ENCODE assay signal across 1 cellular context in the genomic region with DNA sequence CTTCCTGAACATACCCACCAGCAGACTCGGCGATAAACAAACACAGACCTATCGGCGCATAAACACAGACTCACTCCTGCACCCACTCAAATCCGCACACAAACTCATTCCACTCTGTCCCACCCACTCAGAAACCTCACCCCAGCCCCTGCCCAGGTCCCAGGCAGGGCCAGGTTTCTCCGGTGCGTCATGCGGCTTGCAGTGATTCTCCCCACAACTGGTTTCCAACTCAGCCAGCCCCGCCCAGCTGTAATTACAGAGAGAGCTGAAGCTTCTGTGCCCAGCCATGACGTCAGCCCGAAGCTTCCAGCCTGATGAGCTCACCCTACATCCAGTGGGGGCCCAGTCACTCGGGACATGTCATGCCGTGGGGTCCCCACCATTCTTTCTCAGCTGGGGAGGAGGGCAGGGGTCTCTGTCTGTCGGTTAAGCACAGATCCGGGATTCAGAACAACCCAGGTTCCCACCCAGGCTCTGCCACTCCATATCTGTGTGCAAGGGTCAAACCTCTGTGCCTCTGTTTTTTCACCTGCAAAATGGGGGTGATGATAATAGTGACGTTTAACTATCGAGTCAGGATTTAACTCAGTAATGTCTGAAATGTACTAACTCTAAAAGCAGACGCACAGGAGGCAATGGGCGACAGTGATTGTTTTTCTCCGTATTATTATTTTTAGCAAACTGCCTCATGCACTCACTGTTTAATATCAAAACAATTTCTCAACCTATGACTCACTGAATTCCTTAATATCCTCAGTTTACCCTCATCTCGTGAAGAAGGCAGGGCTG.
TF ChIP-seq lines count a peak whose summit lies in the region.

No MANE protein-coding gene starts in this region.

TF ChIP-seq in HEK293, 187 proteins besides CTCF, POLR2A, EP300 and RAD21 (continued from another document and continues in another):
- TF ChIP-seq, protein P1, sequence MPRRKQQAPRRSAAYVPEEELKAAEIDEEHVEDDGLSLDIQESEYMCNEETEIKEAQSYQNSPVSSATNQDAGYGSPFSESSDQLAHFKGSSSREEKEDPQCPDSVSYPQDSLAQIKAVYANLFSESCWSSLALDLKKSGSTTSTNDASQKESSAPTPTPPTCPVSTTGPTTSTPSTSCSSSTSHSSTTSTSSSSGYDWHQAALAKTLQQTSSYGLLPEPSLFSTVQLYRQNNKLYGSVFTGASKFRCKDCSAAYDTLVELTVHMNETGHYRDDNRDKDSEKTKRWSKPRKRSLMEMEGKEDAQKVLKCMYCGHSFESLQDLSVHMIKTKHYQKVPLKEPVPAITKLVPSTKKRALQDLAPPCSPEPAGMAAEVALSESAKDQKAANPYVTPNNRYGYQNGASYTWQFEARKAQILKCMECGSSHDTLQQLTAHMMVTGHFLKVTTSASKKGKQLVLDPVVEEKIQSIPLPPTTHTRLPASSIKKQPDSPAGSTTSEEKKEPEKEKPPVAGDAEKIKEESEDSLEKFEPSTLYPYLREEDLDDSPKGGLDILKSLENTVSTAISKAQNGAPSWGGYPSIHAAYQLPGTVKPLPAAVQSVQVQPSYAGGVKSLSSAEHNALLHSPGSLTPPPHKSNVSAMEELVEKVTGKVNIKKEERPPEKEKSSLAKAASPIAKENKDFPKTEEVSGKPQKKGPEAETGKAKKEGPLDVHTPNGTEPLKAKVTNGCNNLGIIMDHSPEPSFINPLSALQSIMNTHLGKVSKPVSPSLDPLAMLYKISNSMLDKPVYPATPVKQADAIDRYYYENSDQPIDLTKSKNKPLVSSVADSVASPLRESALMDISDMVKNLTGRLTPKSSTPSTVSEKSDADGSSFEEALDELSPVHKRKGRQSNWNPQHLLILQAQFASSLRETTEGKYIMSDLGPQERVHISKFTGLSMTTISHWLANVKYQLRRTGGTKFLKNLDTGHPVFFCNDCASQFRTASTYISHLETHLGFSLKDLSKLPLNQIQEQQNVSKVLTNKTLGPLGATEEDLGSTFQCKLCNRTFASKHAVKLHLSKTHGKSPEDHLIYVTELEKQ (tag by site-specific recombination; IDR thresholded peaks at IDR 0.05; ENCODE audit: borderline replicate concordance): peak; percentile 36; the same call in 1 of the 2 replicates
- TF ChIP-seq KLF17 (tag by site-specific recombination; IDR thresholded peaks at IDR 0.05): peak; percentile 91
- peak; percentile 34; the same call in 1 of the 2 replicates for TF ChIP-seq ZNF223 (tag by site-specific recombination; IDR thresholded peaks at IDR 0.05)
- peak; percentile 75 for TF ChIP-seq KLF8 (tag by site-specific recombination; IDR thresholded peaks at IDR 0.05)
- TF ChIP-seq ZBTB11 (tag by site-specific recombination; conservative IDR thresholded peaks at IDR 0.05; ENCODE audit: low read depth): no peak
- peak; percentile 89 for TF ChIP-seq EGR2 (tag by site-specific recombination; IDR thresholded peaks at IDR 0.05; ENCODE audit: low read depth)
- TF ChIP-seq ZNF830 (tag by site-specific recombination; IDR thresholded peaks at IDR 0.05; ENCODE audit: low read depth): no peak
- TF ChIP-seq SP2 (tag by site-specific recombination; IDR thresholded peaks at IDR 0.05): peak; percentile 43
- TF ChIP-seq ZNF600 (tag by site-specific recombination; IDR thresholded peaks at IDR 0.05): peak; percentile 66
- TF ChIP-seq, protein P2, sequence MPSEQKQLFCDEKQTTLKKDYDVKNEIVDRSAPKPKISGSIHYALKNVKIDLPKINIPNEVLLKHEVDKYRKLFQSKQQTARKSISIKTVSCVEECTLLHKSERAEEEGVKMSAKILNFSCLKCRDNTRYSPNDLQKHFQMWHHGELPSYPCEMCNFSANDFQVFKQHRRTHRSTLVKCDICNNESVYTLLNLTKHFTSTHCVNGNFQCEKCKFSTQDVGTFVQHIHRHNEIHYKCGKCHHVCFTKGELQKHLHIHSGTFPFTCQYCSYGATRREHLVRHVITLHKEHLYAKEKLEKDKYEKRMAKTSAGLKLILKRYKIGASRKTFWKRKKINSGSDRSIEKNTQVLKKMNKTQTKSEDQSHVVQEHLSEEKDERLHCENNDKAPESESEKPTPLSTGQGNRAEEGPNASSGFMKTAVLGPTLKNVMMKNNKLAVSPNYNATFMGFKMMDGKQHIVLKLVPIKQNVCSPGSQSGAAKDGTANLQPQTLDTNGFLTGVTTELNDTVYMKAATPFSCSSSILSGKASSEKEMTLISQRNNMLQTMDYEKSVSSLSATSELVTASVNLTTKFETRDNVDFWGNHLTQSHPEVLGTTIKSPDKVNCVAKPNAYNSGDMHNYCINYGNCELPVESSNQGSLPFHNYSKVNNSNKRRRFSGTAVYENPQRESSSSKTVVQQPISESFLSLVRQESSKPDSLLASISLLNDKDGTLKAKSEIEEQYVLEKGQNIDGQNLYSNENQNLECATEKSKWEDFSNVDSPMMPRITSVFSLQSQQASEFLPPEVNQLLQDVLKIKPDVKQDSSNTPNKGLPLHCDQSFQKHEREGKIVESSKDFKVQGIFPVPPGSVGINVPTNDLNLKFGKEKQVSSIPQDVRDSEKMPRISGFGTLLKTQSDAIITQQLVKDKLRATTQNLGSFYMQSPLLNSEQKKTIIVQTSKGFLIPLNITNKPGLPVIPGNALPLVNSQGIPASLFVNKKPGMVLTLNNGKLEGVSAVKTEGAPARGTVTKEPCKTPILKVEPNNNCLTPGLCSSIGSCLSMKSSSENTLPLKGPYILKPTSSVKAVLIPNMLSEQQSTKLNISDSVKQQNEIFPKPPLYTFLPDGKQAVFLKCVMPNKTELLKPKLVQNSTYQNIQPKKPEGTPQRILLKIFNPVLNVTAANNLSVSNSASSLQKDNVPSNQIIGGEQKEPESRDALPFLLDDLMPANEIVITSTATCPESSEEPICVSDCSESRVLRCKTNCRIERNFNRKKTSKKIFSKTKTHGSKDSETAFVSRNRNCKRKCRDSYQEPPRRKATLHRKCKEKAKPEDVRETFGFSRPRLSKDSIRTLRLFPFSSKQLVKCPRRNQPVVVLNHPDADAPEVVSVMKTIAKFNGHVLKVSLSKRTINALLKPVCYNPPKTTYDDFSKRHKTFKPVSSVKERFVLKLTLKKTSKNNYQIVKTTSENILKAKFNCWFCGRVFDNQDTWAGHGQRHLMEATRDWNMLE (tag by site-specific recombination; conservative IDR thresholded peaks at IDR 0.05; ENCODE audit: low read depth): 0 out of 2 replicates have a peak, but pooled peaks have one; percentile 15
- TF ChIP-seq PRDM10 (tag by site-specific recombination; IDR thresholded peaks at IDR 0.05): peak; percentile 91
- TF ChIP-seq, protein P3, sequence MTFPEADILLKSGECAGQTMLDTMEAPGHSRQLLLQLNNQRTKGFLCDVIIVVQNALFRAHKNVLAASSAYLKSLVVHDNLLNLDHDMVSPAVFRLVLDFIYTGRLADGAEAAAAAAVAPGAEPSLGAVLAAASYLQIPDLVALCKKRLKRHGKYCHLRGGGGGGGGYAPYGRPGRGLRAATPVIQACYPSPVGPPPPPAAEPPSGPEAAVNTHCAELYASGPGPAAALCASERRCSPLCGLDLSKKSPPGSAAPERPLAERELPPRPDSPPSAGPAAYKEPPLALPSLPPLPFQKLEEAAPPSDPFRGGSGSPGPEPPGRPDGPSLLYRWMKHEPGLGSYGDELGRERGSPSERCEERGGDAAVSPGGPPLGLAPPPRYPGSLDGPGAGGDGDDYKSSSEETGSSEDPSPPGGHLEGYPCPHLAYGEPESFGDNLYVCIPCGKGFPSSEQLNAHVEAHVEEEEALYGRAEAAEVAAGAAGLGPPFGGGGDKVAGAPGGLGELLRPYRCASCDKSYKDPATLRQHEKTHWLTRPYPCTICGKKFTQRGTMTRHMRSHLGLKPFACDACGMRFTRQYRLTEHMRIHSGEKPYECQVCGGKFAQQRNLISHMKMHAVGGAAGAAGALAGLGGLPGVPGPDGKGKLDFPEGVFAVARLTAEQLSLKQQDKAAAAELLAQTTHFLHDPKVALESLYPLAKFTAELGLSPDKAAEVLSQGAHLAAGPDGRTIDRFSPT (tag by site-specific recombination; IDR thresholded peaks at IDR 0.05): peak; percentile 93
- TF ChIP-seq PATZ1 (tag by site-specific recombination; IDR thresholded peaks at IDR 0.05): peak; percentile 92
- peak; percentile 93 for TF ChIP-seq ZNF335 (tag by site-specific recombination; conservative IDR thresholded peaks at IDR 0.05)
- peak; percentile 61 for TF ChIP-seq ZNF660 (tag by site-specific recombination; IDR thresholded peaks at IDR 0.05)
- peak; percentile 85 for TF ChIP-seq ZEB2 (tag by site-specific recombination; IDR thresholded peaks at IDR 0.05)
- TF ChIP-seq ZBTB21 (tag by site-specific recombination; IDR thresholded peaks at IDR 0.05): peak; percentile 98
- peak; percentile 77 for TF ChIP-seq PRDM1 (tag by site-specific recombination; IDR thresholded peaks at IDR 0.05)
- peak; percentile 88 for TF ChIP-seq ZFP69B (tag by site-specific recombination; IDR thresholded peaks at IDR 0.05)
- TF ChIP-seq OSR2 (tag by site-specific recombination; IDR thresholded peaks at IDR 0.05): peak; percentile 65; the same call in 1 of the 2 replicates
- TF ChIP-seq ZNF785 (tag by site-specific recombination; IDR thresholded peaks at IDR 0.05): peak; percentile 25; the same call in 1 of the 2 replicates
- peak; percentile 82 for TF ChIP-seq GFI1B (tag by site-specific recombination; IDR thresholded peaks at IDR 0.05)
